Comparison of ENCODE assay signal across 9 cellular contexts in genomic region chr4:157045507-157046127, GRCh38. TPM values are rescaled to one million over a fixed set of nuclear protein-coding genes. Genes with fewer than 3 reads are reported as not detected.
DNase-seq lines count a peak whose midpoint lies in the region; ATAC-seq and TF ChIP-seq lines count a peak whose summit lies in the region.
"Had no signal": no experiment of that assay in that cellular context is flagged by ENCODE, and none has a peak within 500 bp of the region (broad histone marks: within the 10 kb centered on the region; RNA-seq: fewer than 3 reads in every experiment).

No MANE protein-coding gene starts in this region.

- H3K9me3 ChIP-seq in esophagus squamous epithelium: no peaks in the 10 kb centered on the region

- no peak for TF ChIP-seq POLR2A in esophagus squamous epithelium (IDR thresholded peaks at IDR 0.05)

- no peak overlapping the region for H3K27ac ChIP-seq in esophagus squamous epithelium
- H3K27ac ChIP-seq: skin epidermis had no signal

- H3K4me3 ChIP-seq in esophagus squamous epithelium: no peak overlapping the region
- H3K4me3 ChIP-seq: skin epidermis had no signal

- no peaks in the 10 kb centered on the region for H3K4me1 ChIP-seq in esophagus squamous epithelium

- DNase-seq in DMS153 treated with DMSO at 0.1 percent for 48 hours (lab: John Stamatoyannopoulos, UW; ENCODE audit: unreplicated experiment): peak; percentile 29
- DNase-seq in HS-5 (ENCODE audit: low read depth): peak; percentile 40
- peak; percentile 74 for DNase-seq in RKO (ENCODE audit: low spot score)
- DNase-seq in esophagus squamous epithelium (lab: John Stamatoyannopoulos, UW): no peak
- DNase-seq in omental fat pad (ENCODE audit: low spot score): no peak

- no peaks in the 10 kb centered on the region for H3K36me3 ChIP-seq in esophagus squamous epithelium

- peak in 5 of 6 experiments; percentile 58 to 81 (median 67) for TF ChIP-seq CTCF in esophagus squamous epithelium (IDR thresholded peaks at IDR 0.05)
- no peak for TF ChIP-seq CTCF in omental fat pad (IDR thresholded peaks at IDR 0.05)

- intact Hi-C loops in esophagus squamous epithelium (cut with DNase I): loop anchor here (10.0 kb wide), 2 partner anchors 71 to 571 kb away; partner anchors contain the start of gene PDGFC

- peak; percentile 84 for ATAC-seq in GM19467 (IDR thresholded peaks at IDR 0.05; ENCODE audit: unreplicated experiment)
- peak; percentile 75 for ATAC-seq in omental fat pad (ENCODE audit: low FRiP score)
- ATAC-seq in GM18873 (IDR thresholded peaks at IDR 0.05; ENCODE audit: low FRiP score, unreplicated experiment): no peak
- no peak for ATAC-seq in GM21737 (IDR thresholded peaks at IDR 0.05; ENCODE audit: unreplicated experiment)

- H3K27me3 ChIP-seq in esophagus squamous epithelium: no peaks in the 10 kb centered on the region

- 13 to 16% methylated on average over 2 of the region's 2 CpGs for WGBS in esophagus squamous epithelium, 2 donors

RNA-seq across cellular contexts. Expression of gene GLRB, which starts 30.3 kb away (rescaled TPM):
- total RNA-seq in esophagus squamous epithelium (1 to 10 TPM in 1 of 4 donors, under 1 TPM in 3; 0.27 to 1.3 (median 0.65) TPM), omental fat pad (1 to 10 TPM in 3 of 4 donors, under 1 TPM in 1; 0.79 to 4.3 (median 3.0) TPM)

Comparison
In these comparisons a context has a peak if more than half of its experiments do, and no peak if none do; other contexts are left out.
1. DNase-seq: peak in DMS153 treated with DMSO at 0.1 percent for 48 hours (single experiment), HS-5 (single experiment) and RKO (single experiment); none in esophagus squamous epithelium (single experiment) and omental fat pad (single experiment).
2. ATAC-seq: peak in GM19467 (single experiment) and omental fat pad (single experiment); none in GM18873 (single experiment) and GM21737 (single experiment).
3. CTCF ChIP-seq: peak in esophagus squamous epithelium (5 of 6); none in omental fat pad (0 of 3).